1 cellular context compared by ENCODE assay signal in the genomic region with DNA sequence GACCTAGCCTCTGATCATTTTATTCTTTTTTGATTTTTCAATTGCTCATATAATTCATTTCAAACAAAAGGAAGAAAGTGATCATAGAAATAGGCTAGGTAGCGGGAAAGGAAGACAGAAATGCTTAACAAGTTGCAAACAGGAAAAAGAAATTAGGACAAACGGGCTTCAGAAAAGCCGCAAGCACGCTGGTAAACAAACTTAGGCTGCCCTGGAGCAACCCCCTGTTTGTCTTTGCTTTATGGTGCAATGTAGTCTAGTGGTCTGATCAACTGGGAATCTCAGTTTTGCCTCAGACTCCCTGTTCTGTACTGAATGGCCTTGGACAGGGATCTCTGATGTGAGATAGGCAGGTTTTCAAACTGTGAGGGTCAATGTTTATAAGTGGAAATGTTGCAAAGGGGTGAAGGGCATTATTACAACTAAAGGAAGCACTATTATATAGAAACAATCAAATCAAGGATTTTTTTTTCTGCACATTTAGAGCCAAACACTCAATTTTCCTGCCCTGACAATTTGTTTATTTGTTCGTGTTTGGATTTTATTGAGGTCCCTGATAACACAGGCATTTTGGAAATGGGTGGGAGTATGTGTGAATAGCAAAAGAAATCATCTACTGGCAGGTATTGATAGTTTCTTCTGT.
TF ChIP-seq lines count a peak whose summit lies in the region.

No MANE protein-coding gene starts in this region.

TF ChIP-seq in HepG2, 621 proteins besides CTCF, POLR2A, EP300 and RAD21 (continued from another document):
- TF ChIP-seq ZEB1 (IDR thresholded peaks at IDR 0.05; ENCODE audit: insufficient replicate concordance, low read depth) (no peak), ETS1 (CRISPR knock-in tag; IDR thresholded peaks at IDR 0.05) (no peak), AGO2 (optimal IDR thresholded peaks at IDR 0.05; ENCODE audit: low read depth, low read length) (no peak), TOE1 (CRISPR knock-in tag; IDR thresholded peaks at IDR 0.05) (no peak), MXI1 (IDR thresholded peaks at IDR 0.05; ENCODE audit: borderline replicate concordance, low read depth, low read length) (peak; percentile 44; the same call in 1 of the 3 replicates), HNF4A (CRISPR knock-in tag; IDR thresholded peaks at IDR 0.05) (peak; percentile 98)
